Comparison of ENCODE assay signal across 1 cellular context in the genomic region with DNA sequence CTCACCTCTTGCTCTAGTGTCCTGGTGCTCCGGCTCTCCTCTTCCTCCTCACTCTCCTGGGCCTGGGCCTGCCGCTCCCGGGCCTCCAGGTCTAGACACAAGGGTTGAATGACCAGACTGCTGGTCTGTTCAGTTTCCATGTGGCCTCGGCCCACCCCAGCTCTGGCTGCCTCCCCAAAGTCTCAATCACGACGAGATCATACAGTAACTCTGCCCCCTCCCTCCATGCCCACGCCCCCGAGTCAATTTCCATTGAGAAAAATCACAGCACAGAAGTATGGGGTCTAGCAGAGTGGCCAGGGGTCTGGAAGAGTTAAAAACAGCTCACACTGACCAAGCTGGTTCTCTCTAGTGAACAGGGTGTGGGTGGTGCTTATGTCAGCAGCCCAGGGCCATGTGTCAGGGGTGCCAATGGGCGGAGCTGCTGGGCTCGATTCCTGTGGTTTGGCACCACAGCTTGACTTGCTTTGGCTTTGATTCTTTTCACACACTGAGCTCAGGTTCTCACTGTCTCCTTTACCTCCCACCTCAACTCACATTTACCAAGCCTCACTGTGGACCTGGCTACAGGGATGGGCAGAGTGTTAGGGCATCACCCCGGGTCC.
TF ChIP-seq lines count a peak whose summit lies in the region.

No MANE protein-coding gene starts in this region.

TF ChIP-seq in IMR-90, 13 proteins besides CTCF, POLR2A, EP300 and RAD21:
- 0 out of 2 replicates have a peak, but pooled peaks have one; percentile 30 for TF ChIP-seq MXI1 (IDR thresholded peaks at IDR 0.05; ENCODE audit: borderline replicate concordance, low read depth, low read length)
- no peak for TF ChIP-seq NFE2L2 (IDR thresholded peaks at IDR 0.05; ENCODE audit: low read depth, low read length)
